In the genomic region with DNA sequence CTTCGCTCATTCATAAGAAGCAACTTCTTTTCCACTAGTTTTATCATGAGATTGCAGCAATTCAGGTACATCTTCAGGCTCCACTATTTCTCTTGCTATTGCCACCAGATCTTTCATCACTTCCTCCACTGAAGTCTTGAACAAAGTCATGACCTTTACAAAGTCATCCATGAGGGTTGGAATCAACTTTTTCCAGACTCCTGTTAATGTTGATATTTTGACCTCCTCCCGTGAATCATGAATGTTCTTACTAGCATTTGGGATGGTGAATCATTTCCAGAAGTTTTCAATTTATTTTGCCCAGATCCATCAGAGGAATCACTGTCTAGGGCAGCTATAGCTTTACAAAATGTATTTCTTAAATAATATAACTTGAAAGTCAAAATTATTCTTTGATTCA, we compare ENCODE assay signal across 15 cellular contexts. TPM values are rescaled to one million over a fixed set of nuclear protein-coding genes. Genes with fewer than 3 reads are reported as not detected.
DNase-seq lines count a peak whose midpoint lies in the region; ATAC-seq and TF ChIP-seq lines count a peak whose summit lies in the region.
"Had no signal": no experiment of that assay in that cellular context is flagged by ENCODE, and none has a peak within 500 bp of the region (broad histone marks: within the 10 kb centered on the region; RNA-seq: fewer than 3 reads in every experiment).

No MANE protein-coding gene starts in this region.

- H3K4me3 Mint-ChIP-seq in T-helper 1 cell treated with Interleukin-12 subunit alpha and Interleukin-12 subunit beta and Interleukin-4 antibody, amounts not matched to agents 30 μg/mL and 1 μg/mL, for 36 hours = peak overlapping the region; percentile 96
- H3K4me3 Mint-ChIP-seq in activated T-helper 2 cell treated with anti-CD3 and anti-CD28 coated beads, Interferon-gamma antibody, Interleukin-2, Interleukin-4, amounts not matched to agents 10 μg/mL and 5 μg/mL and 100 μg/mL, durations not matched to agents 14 hours and 24 hours and 36 hours (ENCODE audit: low read depth) = peak overlapping the region; percentile 99
- peak overlapping the region; percentile 70 to 98 (median 91) for H3K4me3 Mint-ChIP-seq in nephron

- H3K9me3 Mint-ChIP-seq in T-helper 1 cell treated with Interleukin-12 subunit alpha and Interleukin-12 subunit beta and Interleukin-4 antibody, amounts not matched to agents 30 μg/mL and 1 μg/mL, for 36 hours = no peaks in the 10 kb centered on the region
- H3K9me3 Mint-ChIP-seq in activated T-helper 2 cell treated with anti-CD3 and anti-CD28 coated beads, Interferon-gamma antibody, Interleukin-2, Interleukin-4, amounts not matched to agents 10 μg/mL and 5 μg/mL and 100 μg/mL, durations not matched to agents 14 hours and 24 hours and 36 hours = no peaks in the 10 kb centered on the region
- H3K9me3 Mint-ChIP-seq in nephron = no peaks in the 10 kb centered on the region

- peak overlapping the region; percentile 93; the same call in 1 of the 2 replicates for H3K4me3 ChIP-seq in HUES6 (ENCODE audit: low read depth, low read length)
- H3K4me3 ChIP-seq in lower leg skin (ENCODE audit: low read depth, poor library complexity, severe bottlenecking) = no peak overlapping the region
- H3K4me3 ChIP-seq in body of pancreas = no peak overlapping the region
- no peak overlapping the region for H3K4me3 ChIP-seq in ascending aorta

- no peak overlapping the region for H3K27ac ChIP-seq in HUES6 (ENCODE audit: low read depth, low read length)
- H3K27ac ChIP-seq in body of pancreas = no peak overlapping the region
- H3K27ac ChIP-seq in ascending aorta = no peak overlapping the region

- TF ChIP-seq CTCF in nephron (IDR thresholded peaks at IDR 0.05; ENCODE audit: unreplicated experiment in 3 of 3) (no peak), lower leg skin (IDR thresholded peaks at IDR 0.05) (no peak), body of pancreas (IDR thresholded peaks at IDR 0.05) (no peak), ascending aorta (IDR thresholded peaks at IDR 0.05) (no peak)

- H3K27me3 ChIP-seq in HUES6 (ENCODE audit: control insufficient read depth, insufficient read depth, low read length) = no peaks in the 10 kb centered on the region
- no peaks in the 10 kb centered on the region for H3K27me3 ChIP-seq in body of pancreas
- no peaks in the 10 kb centered on the region for H3K27me3 ChIP-seq in ascending aorta

- DNase-seq in T-helper 1 cell (no peak), lower leg skin (ENCODE audit: low spot score in 2 of 2) (no peak), body of pancreas (no peak), ascending aorta (ENCODE audit: low spot score in 2 of 2) (no peak)
- DNase-seq in activated T-helper 2 cell treated with anti-CD3 and anti-CD28 coated beads, Interferon-gamma antibody, Interleukin-2, Interleukin-4, amounts not matched to agents 10 μg/mL and 5 μg/mL and 100 μg/mL, durations not matched to agents 14 hours and 24 hours and 36 hours (ENCODE audit: low spot score) = no peak
- DNase-seq: GOT3, Kasumi-1, NCI-H510A, SIG-M5, small intestine had no signal

- WGBS in lower leg skin, 2 donors = 92 to 93% methylated on average over 2 of the region's 2 CpGs
- 93 to 94% methylated on average over 2 of the region's 2 CpGs for WGBS in body of pancreas, 2 donors

- no peak overlapping the region for H3K9ac ChIP-seq in HUES6 (ENCODE audit: low read length)

- peak overlapping the region; percentile 29 for H3K27ac Mint-ChIP-seq in T-helper 1 cell treated with Interleukin-12 subunit alpha and Interleukin-12 subunit beta and Interleukin-4 antibody, amounts not matched to agents 30 μg/mL and 1 μg/mL, for 36 hours
- H3K27ac Mint-ChIP-seq in activated T-helper 2 cell treated with anti-CD3 and anti-CD28 coated beads, Interferon-gamma antibody, Interleukin-2, Interleukin-4, amounts not matched to agents 10 μg/mL and 5 μg/mL and 100 μg/mL, durations not matched to agents 14 hours and 24 hours and 36 hours = peak overlapping the region; percentile 39
- no peak overlapping the region for H3K27ac Mint-ChIP-seq in nephron

- no peaks in the 10 kb centered on the region for H3K9me3 ChIP-seq in HUES6 (ENCODE audit: control insufficient read depth, insufficient read depth, low read depth, low read length)
- no peaks in the 10 kb centered on the region for H3K9me3 ChIP-seq in body of pancreas
- no peaks in the 10 kb centered on the region for H3K9me3 ChIP-seq in ascending aorta

- peaks cover 35% of the 10 kb centered on the region for H3K4me1 Mint-ChIP-seq in T-helper 1 cell treated with Interleukin-12 subunit alpha and Interleukin-12 subunit beta and Interleukin-4 antibody, amounts not matched to agents 30 μg/mL and 1 μg/mL, for 36 hours (ENCODE audit: low read depth)
- peaks cover 30% of the 10 kb centered on the region for H3K4me1 Mint-ChIP-seq in activated T-helper 2 cell treated with anti-CD3 and anti-CD28 coated beads, Interferon-gamma antibody, Interleukin-2, Interleukin-4, amounts not matched to agents 10 μg/mL and 5 μg/mL and 100 μg/mL, durations not matched to agents 14 hours and 24 hours and 36 hours (ENCODE audit: low read depth)
- peaks cover 28% of the 10 kb centered on the region for H3K4me1 Mint-ChIP-seq in nephron

- no peak for TF ChIP-seq POLR2A in lower leg skin (IDR thresholded peaks at IDR 0.05)
- no peak for TF ChIP-seq POLR2A in body of pancreas (IDR thresholded peaks at IDR 0.05)

- H3K36me3 ChIP-seq in HUES6 (ENCODE audit: control insufficient read depth, insufficient read depth, low read length) (no peaks in the 10 kb centered on the region; the same call in 1 of the 2 replicates), body of pancreas (replicated peaks in 1 of 2; ENCODE audit: insufficient read depth in 1 of 2, low read depth in 2 of 2) (no peaks in the 10 kb centered on the region), ascending aorta (no peaks in the 10 kb centered on the region)

- no peaks in the 10 kb centered on the region for H3K27me3 Mint-ChIP-seq in T-helper 1 cell treated with Interleukin-12 subunit alpha and Interleukin-12 subunit beta and Interleukin-4 antibody, amounts not matched to agents 30 μg/mL and 1 μg/mL, for 36 hours (ENCODE audit: low read depth)
- no peaks in the 10 kb centered on the region for H3K27me3 Mint-ChIP-seq in activated T-helper 2 cell treated with anti-CD3 and anti-CD28 coated beads, Interferon-gamma antibody, Interleukin-2, Interleukin-4, amounts not matched to agents 10 μg/mL and 5 μg/mL and 100 μg/mL, durations not matched to agents 14 hours and 24 hours and 36 hours (ENCODE audit: low read depth)
- no peaks in the 10 kb centered on the region for H3K27me3 Mint-ChIP-seq in nephron (ENCODE audit: low read depth)

- no peak for ATAC-seq in body of pancreas

- H3K4me1 ChIP-seq in HUES6 (ENCODE audit: control insufficient read depth, insufficient read depth, low read length) = no peaks in the 10 kb centered on the region
- H3K4me1 ChIP-seq in body of pancreas = peaks cover 27% of the 10 kb centered on the region
- peaks cover 0 to 24% of the 10 kb centered on the region in 2 donors for H3K4me1 ChIP-seq in ascending aorta

- intact Hi-C loops in activated T-helper 2 cell treated with anti-CD3 and anti-CD28 coated beads, Interferon-gamma antibody, Interleukin-2, Interleukin-4, amounts not matched to agents 10 μg/mL and 5 μg/mL and 100 μg/mL, durations not matched to agents 14 hours and 24 hours and 36 hours (cut with micrococcal nuclease) = loop anchor here (5.0 kb wide), 1 partner anchor 88 kb away; the partner anchor contains the start of gene C6orf141
- intact Hi-C loops in lower leg skin (cut with DNase I; ENCODE audit: low total_unique reads) = no loop called here
- intact Hi-C loops in body of pancreas (cut with DNase I) = no loop called here
- intact Hi-C loops in ascending aorta (cut with DNase I) = no loop called here

- H3K36me3 Mint-ChIP-seq in T-helper 1 cell treated with Interleukin-12 subunit alpha and Interleukin-12 subunit beta and Interleukin-4 antibody, amounts not matched to agents 30 μg/mL and 1 μg/mL, for 36 hours (ENCODE audit: low read depth) = peaks cover 3% of the 10 kb centered on the region
- peaks cover 16% of the 10 kb centered on the region for H3K36me3 Mint-ChIP-seq in activated T-helper 2 cell treated with anti-CD3 and anti-CD28 coated beads, Interferon-gamma antibody, Interleukin-2, Interleukin-4, amounts not matched to agents 10 μg/mL and 5 μg/mL and 100 μg/mL, durations not matched to agents 14 hours and 24 hours and 36 hours (ENCODE audit: low read depth)
- no peaks in the 10 kb centered on the region for H3K36me3 Mint-ChIP-seq in nephron (ENCODE audit: low read depth)

RNA-seq across cellular contexts. Expression of gene CENPQ, which starts 1.5 kb away (rescaled TPM):
- 13.9 and 14.1 TPM in 2 replicates for total RNA-seq in activated T-helper 2 cell treated with anti-CD3 and anti-CD28 coated beads, Interferon-gamma antibody, Interleukin-2, Interleukin-4, amounts not matched to agents 10 μg/mL and 5 μg/mL and 100 μg/mL, durations not matched to agents 14 hours and 24 hours and 36 hours
- total RNA-seq in lower leg skin = 1 to 10 TPM; 2.5 to 4.3 (median 2.8) TPM
- 1 to 10 TPM in 1 of 2 donors, under 1 TPM in 1; 0.66 to 1.8 TPM for total RNA-seq in body of pancreas
- not detected for total RNA-seq in ascending aorta

RNA-seq across cellular contexts. Expression of gene MMUT, which starts 1.6 kb away (rescaled TPM):
- total RNA-seq in activated T-helper 2 cell treated with anti-CD3 and anti-CD28 coated beads, Interferon-gamma antibody, Interleukin-2, Interleukin-4, amounts not matched to agents 10 μg/mL and 5 μg/mL and 100 μg/mL, durations not matched to agents 14 hours and 24 hours and 36 hours = 13.5 and 14.3 TPM in 2 replicates
- total RNA-seq in lower leg skin (10 to 100 TPM; 14.9 to 16.9 (median 15.9) TPM), body of pancreas (10 to 100 TPM in 1 of 2 donors, 1 to 10 TPM in 1; 8.3 to 10.5 TPM), ascending aorta (8.7 TPM)

RNA-seq across cellular contexts. Expression of gene GLYATL3, which starts 35.0 kb away (rescaled TPM):
- not detected in 2 replicates for total RNA-seq in activated T-helper 2 cell treated with anti-CD3 and anti-CD28 coated beads, Interferon-gamma antibody, Interleukin-2, Interleukin-4, amounts not matched to agents 10 μg/mL and 5 μg/mL and 100 μg/mL, durations not matched to agents 14 hours and 24 hours and 36 hours
- total RNA-seq in lower leg skin (not detected), body of pancreas (not detected), ascending aorta (not detected)
- total RNA-seq: activated CD8-positive, alpha-beta memory T cell treated with anti-CD3 and anti-CD28 coated beads for 36 hours; epithelial cell of proximal tubule had no signal

Comparison
In these comparisons a context has a peak if more than half of its experiments do, and no peak if none do; other contexts are left out.
1. H3K27ac Mint-ChIP-seq: peak in T-helper 1 cell treated with Interleukin-12 subunit alpha and Interleukin-12 subunit beta and Interleukin-4 antibody, amounts not matched to agents 30 μg/mL and 1 μg/mL, for 36 hours (single experiment) and activated T-helper 2 cell treated with anti-CD3 and anti-CD28 coated beads, Interferon-gamma antibody, Interleukin-2, Interleukin-4, amounts not matched to agents 10 μg/mL and 5 μg/mL and 100 μg/mL, durations not matched to agents 14 hours and 24 hours and 36 hours (single experiment); none in nephron (0 of 3).
2. Peak in every context shown above with its lines, with median percentiles within 50 percentile points of each other: H3K4me3 Mint-ChIP-seq.